26 cellular contexts compared by ENCODE assay signal in genomic region chr22:47131611-47132427, GRCh38.
"Had no signal": no experiment of that assay in that cellular context is flagged by ENCODE, and none has a peak within 500 bp of the region (broad histone marks: within the 10 kb centered on the region; RNA-seq: fewer than 3 reads in every experiment).

No MANE protein-coding gene starts in this region.

- H3K27ac Mint-ChIP-seq: activated naive CD4-positive, alpha-beta T cell treated with anti-CD3 and anti-CD28 coated beads, Interleukin-2, amount 10 ng/mL, durations not matched to agents 7 days and 5 days; activated naive CD8-positive, alpha-beta T cell treated with anti-CD3 and anti-CD28 coated beads for 36 hours; activated T-cell treated with anti-CD3 and anti-CD28 coated beads, Interleukin-2, amount 50 U/mL, for 72 hours; activated T-helper 2 cell treated with anti-CD3 and anti-CD28 coated beads, Interferon-gamma antibody, Interleukin-2, Interleukin-4, amounts not matched to agents 10 μg/mL and 5 μg/mL and 100 μg/mL, durations not matched to agents 14 hours and 24 hours and 36 hours; T-helper 1 cell treated with Interleukin-12 subunit alpha and Interleukin-12 subunit beta and Interleukin-4 antibody, amounts not matched to agents 30 μg/mL and 1 μg/mL, for 36 hours had no signal

- H3K9me3 ChIP-seq: MG63, Peyer's patch had no signal

- H3K36me3 Mint-ChIP-seq: activated naive CD8-positive, alpha-beta T cell treated with anti-CD3 and anti-CD28 coated beads for 36 hours had no signal

- H3K4me3 ChIP-seq: cardiac muscle cell, MG63, Peyer's patch had no signal

- ATAC-seq: activated CD4-positive, CD25-positive, alpha-beta regulatory T cell treated with anti-CD3 and anti-CD28 coated beads, Interleukin-2, amount 50 U/mL, for 24 hours; activated T-cell treated with anti-CD3 and anti-CD28 coated beads, Interleukin-2, amount 50 U/mL, for 72 hours had no signal

- H3K4me3 Mint-ChIP-seq: activated naive CD4-positive, alpha-beta T cell treated with anti-CD3 and anti-CD28 coated beads, Interleukin-2, amount 10 ng/mL, durations not matched to agents 7 days and 5 days; activated naive CD8-positive, alpha-beta T cell treated with anti-CD3 and anti-CD28 coated beads for 36 hours; activated T-cell treated with anti-CD3 and anti-CD28 coated beads, Interleukin-2, amount 50 U/mL, for 72 hours; IgD-negative memory B cell; T-helper 1 cell treated with Interleukin-12 subunit alpha and Interleukin-12 subunit beta and Interleukin-4 antibody, amounts not matched to agents 30 μg/mL and 1 μg/mL, for 36 hours had no signal

- H3K9me3 Mint-ChIP-seq: activated naive CD4-positive, alpha-beta T cell treated with anti-CD3 and anti-CD28 coated beads, Interleukin-2, amount 10 ng/mL, durations not matched to agents 7 days and 5 days; activated naive CD8-positive, alpha-beta T cell treated with anti-CD3 and anti-CD28 coated beads for 36 hours; activated T-cell treated with anti-CD3 and anti-CD28 coated beads, Interleukin-2, amount 50 U/mL, for 72 hours; activated T-helper 2 cell treated with anti-CD3 and anti-CD28 coated beads, Interferon-gamma antibody, Interleukin-2, Interleukin-4, amounts not matched to agents 10 μg/mL and 5 μg/mL and 100 μg/mL, durations not matched to agents 14 hours and 24 hours and 36 hours; IgD-negative memory B cell; T-helper 1 cell treated with Interleukin-12 subunit alpha and Interleukin-12 subunit beta and Interleukin-4 antibody, amounts not matched to agents 30 μg/mL and 1 μg/mL, for 36 hours had no signal

- H3K27me3 Mint-ChIP-seq: activated naive CD4-positive, alpha-beta T cell treated with anti-CD3 and anti-CD28 coated beads, Interleukin-2, amount 10 ng/mL, durations not matched to agents 7 days and 5 days; activated naive CD8-positive, alpha-beta T cell treated with anti-CD3 and anti-CD28 coated beads for 36 hours; IgD-negative memory B cell had no signal

- H3K27ac ChIP-seq: brain microvascular endothelial cell, cardiac muscle cell, Peyer's patch, RWPE1 had no signal

- H3K36me3 ChIP-seq: brain microvascular endothelial cell, cardiac muscle cell, MG63, Peyer's patch had no signal

- DNase-seq: activated CD4-positive, alpha-beta T cell treated with anti-CD3 and anti-CD28 coated beads for 4 hours; activated CD8-positive, alpha-beta memory T cell treated with anti-CD3 and anti-CD28 coated beads for 24 hours; activated gamma-delta T cell treated with Interleukin-2 at 50 U/mL for 16 hours; activated naive CD4-positive, alpha-beta T cell treated with anti-CD3 and anti-CD28 coated beads, Interleukin-2, amount 10 ng/mL, durations not matched to agents 7 days and 5 days; activated naive CD8-positive, alpha-beta T cell treated with anti-CD3 and anti-CD28 coated beads for 36 hours; activated T-cell treated with anti-CD3 and anti-CD28 coated beads, Interleukin-2, amount 50 U/mL, for 72 hours; brain microvascular endothelial cell; KG1; MG63; MV-4-11; NCI-H1092 treated with DMSO at 0.1 percent for 48 hours; NCI-H1417 treated with DMSO at 0.1 percent for 48 hours; NCI-H2029; NCI-H2107; NCI-H226; NCI-H526 treated with DMSO at 0.1 percent for 48 hours; NCI-H82; OCI-M1; Peyer's patch; SHP77 treated with DMSO at 0.1 percent for 48 hours had no signal
